14 cellular contexts compared by ENCODE assay signal in genomic region chr2:25044990-25045389, GRCh38. TPM values are rescaled to one million over a fixed set of nuclear protein-coding genes. Genes with fewer than 3 reads are reported as not detected.
DNase-seq lines count a peak whose midpoint lies in the region; ATAC-seq, FAIRE-seq and TF ChIP-seq lines count a peak whose summit lies in the region.
"Had no signal": no experiment of that assay in that cellular context is flagged by ENCODE, and none has a peak within 500 bp of the region (broad histone marks: within the 10 kb centered on the region; RNA-seq: fewer than 3 reads in every experiment).

No MANE protein-coding gene starts in this region.

- no peaks in the 10 kb centered on the region for H3F3A ChIP-seq in Loucy (ENCODE audit: low read depth)

- H3K9me2 ChIP-seq in Loucy (replicated peaks; ENCODE audit: low read depth, low read length): no peaks in the 10 kb centered on the region

- H3K4me3 ChIP-seq in Loucy (ENCODE audit: low read length, poor library complexity, severe bottlenecking): no peak overlapping the region
- H3K4me3 ChIP-seq: testis had no signal

- peak; percentile 14 for DNase-seq in activated naive CD8-positive, alpha-beta T cell treated with anti-CD3 and anti-CD28 coated beads, Interleukin-2, amount 50 U/mL, for 24 hours
- DNase-seq in activated naive CD8-positive, alpha-beta T cell treated with anti-CD3 and anti-CD28 coated beads for 36 hours: no peak
- no peak for DNase-seq in H54 (ENCODE audit: insufficient read length, low spot score)
- DNase-seq: activated naive CD4-positive, alpha-beta T cell treated with Interleukin-2 at 50 U/mL for 16 hours; foreskin melanocyte; NCI-H1417 treated with DMSO at 0.1 percent for 48 hours; NCI-H226; testis had no signal

- no peak for FAIRE-seq in H54 (lab: Jason Lieb, UNC)

- H3K4me1 Mint-ChIP-seq in activated naive CD8-positive, alpha-beta T cell treated with anti-CD3 and anti-CD28 coated beads, Interleukin-2, amount 50 U/mL, for 24 hours: peaks cover 34% of the 10 kb centered on the region
- H3K4me1 Mint-ChIP-seq in activated naive CD8-positive, alpha-beta T cell treated with anti-CD3 and anti-CD28 coated beads for 36 hours: peaks cover 21% of the 10 kb centered on the region
- peaks cover 38% of the 10 kb centered on the region for H3K4me1 Mint-ChIP-seq in brain
- H3K4me1 Mint-ChIP-seq in stimulated activated naive CD8-positive, alpha-beta T cell treated with anti-CD3 and anti-CD28 coated beads, Interleukin-15, Interleukin-2, amounts not matched to agents 100 ng/mL and 50 ng/mL, for 24 hours (ENCODE audit: low read depth): peaks cover 33% of the 10 kb centered on the region

- peaks cover 55% of the 10 kb centered on the region for H3K27me3 Mint-ChIP-seq in activated naive CD8-positive, alpha-beta T cell treated with anti-CD3 and anti-CD28 coated beads, Interleukin-2, amount 50 U/mL, for 24 hours
- peaks cover 55% of the 10 kb centered on the region for H3K27me3 Mint-ChIP-seq in activated naive CD8-positive, alpha-beta T cell treated with anti-CD3 and anti-CD28 coated beads for 36 hours
- peaks cover 14% of the 10 kb centered on the region for H3K27me3 Mint-ChIP-seq in brain
- H3K27me3 Mint-ChIP-seq in stimulated activated naive CD8-positive, alpha-beta T cell treated with anti-CD3 and anti-CD28 coated beads, Interleukin-15, Interleukin-2, amounts not matched to agents 100 ng/mL and 50 ng/mL, for 24 hours: peaks cover 57% of the 10 kb centered on the region

- H3K79me2 ChIP-seq in Loucy (ENCODE audit: insufficient read depth, low read length): no peaks in the 10 kb centered on the region

- H3K27me3 ChIP-seq in Loucy (ENCODE audit: insufficient read depth, low read length, poor library complexity, severe bottlenecking): peaks cover 11% of the 10 kb centered on the region
- H3K27me3 ChIP-seq: testis had no signal

- peak overlapping the region; percentile 19; the same call in 1 of the 2 replicates for H2AFZ ChIP-seq in Loucy (ENCODE audit: low read length)

- TF ChIP-seq CTCF in Loucy (conservative IDR thresholded peaks at IDR 0.05; ENCODE audit: low read length) (no peak), brain (conservative IDR thresholded peaks at IDR 0.05) (no peak)

- peak overlapping the region; percentile 29 for H3K4me2 ChIP-seq in Loucy (ENCODE audit: low read depth, low read length, poor library complexity, severe bottlenecking)

- H3K4me1 ChIP-seq in Loucy (ENCODE audit: insufficient read depth, low read length, poor library complexity, severe bottlenecking): peaks cover 22% of the 10 kb centered on the region

- no peaks in the 10 kb centered on the region for H3K9me3 ChIP-seq in Loucy (ENCODE audit: insufficient read depth, low read depth, low read length)
- H3K9me3 ChIP-seq: testis had no signal

- H3K9me3 Mint-ChIP-seq in activated naive CD8-positive, alpha-beta T cell treated with anti-CD3 and anti-CD28 coated beads, Interleukin-2, amount 50 U/mL, for 24 hours: no peaks in the 10 kb centered on the region
- H3K9me3 Mint-ChIP-seq in activated naive CD8-positive, alpha-beta T cell treated with anti-CD3 and anti-CD28 coated beads for 36 hours: no peaks in the 10 kb centered on the region
- H3K9me3 Mint-ChIP-seq in brain: peaks cover 0 to 3% (median 0%) of the 10 kb centered on the region in 5 experiments
- H3K9me3 Mint-ChIP-seq in stimulated activated naive CD8-positive, alpha-beta T cell treated with anti-CD3 and anti-CD28 coated beads, Interleukin-15, Interleukin-2, amounts not matched to agents 100 ng/mL and 50 ng/mL, for 24 hours: no peaks in the 10 kb centered on the region

- no peaks in the 10 kb centered on the region for H3K36me3 Mint-ChIP-seq in activated naive CD8-positive, alpha-beta T cell treated with anti-CD3 and anti-CD28 coated beads, Interleukin-2, amount 50 U/mL, for 24 hours (ENCODE audit: low read depth)
- H3K36me3 Mint-ChIP-seq in activated naive CD8-positive, alpha-beta T cell treated with anti-CD3 and anti-CD28 coated beads for 36 hours: no peaks in the 10 kb centered on the region
- peaks cover 7% of the 10 kb centered on the region for H3K36me3 Mint-ChIP-seq in brain
- H3K36me3 Mint-ChIP-seq in stimulated activated naive CD8-positive, alpha-beta T cell treated with anti-CD3 and anti-CD28 coated beads, Interleukin-15, Interleukin-2, amounts not matched to agents 100 ng/mL and 50 ng/mL, for 24 hours (ENCODE audit: low read depth): no peaks in the 10 kb centered on the region

- no peak overlapping the region for H3K9ac ChIP-seq in Loucy (ENCODE audit: low read depth, low read length, poor library complexity, severe bottlenecking)

- no peak for TF ChIP-seq POLR2A in H54 (IDR thresholded peaks at IDR 0.05; ENCODE audit: low read depth, low read length)

- H3K4me3 Mint-ChIP-seq in activated naive CD8-positive, alpha-beta T cell treated with anti-CD3 and anti-CD28 coated beads, Interleukin-2, amount 50 U/mL, for 24 hours: no peak overlapping the region
- no peak overlapping the region for H3K4me3 Mint-ChIP-seq in activated naive CD8-positive, alpha-beta T cell treated with anti-CD3 and anti-CD28 coated beads for 36 hours
- peak overlapping the region; percentile 56 to 94 (median 72) for H3K4me3 Mint-ChIP-seq in brain
- H3K4me3 Mint-ChIP-seq in stimulated activated naive CD8-positive, alpha-beta T cell treated with anti-CD3 and anti-CD28 coated beads, Interleukin-15, Interleukin-2, amounts not matched to agents 100 ng/mL and 50 ng/mL, for 24 hours: peak overlapping the region; percentile 36

- no peaks in the 10 kb centered on the region for H3K36me3 ChIP-seq in Loucy (ENCODE audit: insufficient read depth, low read length)

- ATAC-seq in activated naive CD8-positive, alpha-beta T cell treated with anti-CD3 and anti-CD28 coated beads, Interleukin-2, amount 50 U/mL, for 24 hours: no peak
- ATAC-seq in GM18511 (IDR thresholded peaks at IDR 0.05; ENCODE audit: unreplicated experiment): no peak
- ATAC-seq: HCT116, sciatic nerve had no signal

- no peak overlapping the region for H3K27ac Mint-ChIP-seq in activated naive CD8-positive, alpha-beta T cell treated with anti-CD3 and anti-CD28 coated beads, Interleukin-2, amount 50 U/mL, for 24 hours
- no peak overlapping the region for H3K27ac Mint-ChIP-seq in activated naive CD8-positive, alpha-beta T cell treated with anti-CD3 and anti-CD28 coated beads for 36 hours
- H3K27ac Mint-ChIP-seq in brain: peak overlapping the region in 3 of 5 experiments; percentile 14 to 74 (median 53)
- H3K27ac Mint-ChIP-seq in stimulated activated naive CD8-positive, alpha-beta T cell treated with anti-CD3 and anti-CD28 coated beads, Interleukin-15, Interleukin-2, amounts not matched to agents 100 ng/mL and 50 ng/mL, for 24 hours: no peak overlapping the region

- H4K20me1 ChIP-seq in Loucy (ENCODE audit: insufficient read depth, low read length, poor library complexity, severe bottlenecking): no peaks in the 10 kb centered on the region

RNA-seq across cellular contexts. Expression of gene EFR3B, which starts 3.1 kb away (rescaled TPM):
- under 1 TPM; 0.06 to 0.08 TPM for total RNA-seq in activated naive CD8-positive, alpha-beta T cell treated with anti-CD3 and anti-CD28 coated beads for 36 hours
- polyA plus RNA-seq in brain (ENCODE audit: insufficient read depth, low read depth, low replicate concordance): 23.8 TPM

Comparison
In these comparisons a context has a peak if more than half of its experiments do, and no peak if none do; other contexts are left out.
1. H3K27ac Mint-ChIP-seq: peak in brain (3 of 5); none in activated naive CD8-positive, alpha-beta T cell treated with anti-CD3 and anti-CD28 coated beads, Interleukin-2, amount 50 U/mL, for 24 hours (single experiment), activated naive CD8-positive, alpha-beta T cell treated with anti-CD3 and anti-CD28 coated beads for 36 hours (single experiment) and stimulated activated naive CD8-positive, alpha-beta T cell treated with anti-CD3 and anti-CD28 coated beads, Interleukin-15, Interleukin-2, amounts not matched to agents 100 ng/mL and 50 ng/mL, for 24 hours (single experiment).
2. H3K4me3 Mint-ChIP-seq: peak in brain (5 of 5) and stimulated activated naive CD8-positive, alpha-beta T cell treated with anti-CD3 and anti-CD28 coated beads, Interleukin-15, Interleukin-2, amounts not matched to agents 100 ng/mL and 50 ng/mL, for 24 hours (single experiment); none in activated naive CD8-positive, alpha-beta T cell treated with anti-CD3 and anti-CD28 coated beads, Interleukin-2, amount 50 U/mL, for 24 hours (single experiment) and activated naive CD8-positive, alpha-beta T cell treated with anti-CD3 and anti-CD28 coated beads for 36 hours (single experiment).